In genomic region chr6:10000461-10000992, GRCh38 we compare ENCODE assay signal across 21 cellular contexts.
"Had no signal": no experiment of that assay in that cellular context is flagged by ENCODE, and none has a peak within 500 bp of the region (broad histone marks: within the 10 kb centered on the region; RNA-seq: fewer than 3 reads in every experiment).

No MANE protein-coding gene starts in this region.

- DNase-seq: activated CD4-positive, alpha-beta memory T cell treated with anti-CD3 and anti-CD28 coated beads, Interleukin-2, amount 10 ng/mL, durations not matched to agents 7 days and 5 days; activated CD4-positive, alpha-beta T cell treated with anti-CD3 and anti-CD28 coated beads for 48 hours; activated CD4-positive, CD25-positive, alpha-beta regulatory T cell; activated naive CD4-positive, alpha-beta T cell treated with anti-CD3 and anti-CD28 coated beads for 36 hours; activated T-cell treated with anti-CD3 and anti-CD28 coated beads, Interleukin-2, amount 50 U/mL, for 1 hour; anterior cingulate cortex; colonic mucosa; endodermal cell; erythroblast; heart left ventricle; kidney glomerular epithelial cell; left ventricle myocardium inferior; nephron progenitor cell; nucleus accumbens; sigmoid colon; stimulated activated CD4-positive, alpha-beta T cell treated with anti-CD3 and anti-CD28 coated beads, Interleukin-4, amount 100 ng/mL, for 24 hours; testis; upper lobe of right lung had no signal

- H3K27me3 ChIP-seq: colonic mucosa, gastroesophageal sphincter, heart left ventricle, sigmoid colon, testis, upper lobe of right lung had no signal

- ATAC-seq: activated T-helper 17 cell treated with anti-CD3 and anti-CD28 coated beads, Interleukin-2, amount 50 U/mL, for 72 hours; gastroesophageal sphincter; heart left ventricle; stimulated activated effector memory CD8-positive, alpha-beta T cell treated with anti-CD3 and anti-CD28 coated beads, Interleukin-12 subunit alpha, Interleukin-12 subunit beta, amount 100 ng/mL, for 72 hours; upper lobe of right lung had no signal

- H3K4me1 ChIP-seq: colonic mucosa, gastroesophageal sphincter, heart left ventricle, left ventricle myocardium inferior, sigmoid colon, testis, upper lobe of right lung had no signal

- H3K9me3 ChIP-seq: colonic mucosa, gastroesophageal sphincter, heart left ventricle, left ventricle myocardium inferior, sigmoid colon, testis, upper lobe of right lung had no signal

- H3K36me3 ChIP-seq: colonic mucosa, gastroesophageal sphincter, heart left ventricle, left ventricle myocardium inferior, sigmoid colon, upper lobe of right lung had no signal

- H3K27ac ChIP-seq: colonic mucosa, gastroesophageal sphincter, heart left ventricle, left ventricle myocardium inferior, sigmoid colon, testis, upper lobe of right lung had no signal

- H3K4me3 ChIP-seq: colonic mucosa, gastroesophageal sphincter, heart left ventricle, left ventricle myocardium inferior, sigmoid colon, testis, upper lobe of right lung had no signal
